ENCODE assay signal across 16 cellular contexts in genomic region chr7:75734586-75735047, GRCh38. TPM values are rescaled to one million over a fixed set of nuclear protein-coding genes. Genes with fewer than 3 reads are reported as not detected.
DNase-seq lines count a peak whose midpoint lies in the region; ATAC-seq, FAIRE-seq and TF ChIP-seq lines count a peak whose summit lies in the region.
"Had no signal": no experiment of that assay in that cellular context is flagged by ENCODE, and none has a peak within 500 bp of the region (broad histone marks: within the 10 kb centered on the region; RNA-seq: fewer than 3 reads in every experiment).

No MANE protein-coding gene starts in this region.

- peak overlapping the region; percentile 25; the same call in 1 of the 2 replicates for H3K27ac ChIP-seq in ACC112 (ENCODE audit: low read depth, low read length)
- H3K27ac ChIP-seq: BLaER1 had no signal

- ATAC-seq in HG03432 (IDR thresholded peaks at IDR 0.05; ENCODE audit: unreplicated experiment) (no peak), GM19023 (IDR thresholded peaks at IDR 0.05; ENCODE audit: unreplicated experiment) (no peak), GM18867 (IDR thresholded peaks at IDR 0.05; ENCODE audit: unreplicated experiment) (no peak)
- ATAC-seq: activated naive CD4-positive, alpha-beta T cell treated with anti-CD3 and anti-CD28 coated beads, Interleukin-2, amount 50 U/mL, for 72 hours had no signal

- H3K27me3 ChIP-seq in ACC112 (ENCODE audit: insufficient read depth, low read length): no peaks in the 10 kb centered on the region
- H3K27me3 ChIP-seq: BLaER1 had no signal

- peaks cover 21% of the 10 kb centered on the region for H3K4me1 ChIP-seq in ACC112 (ENCODE audit: control insufficient read depth, insufficient read depth, low read length, unreplicated experiment)

- no peak for TF ChIP-seq POLR2A in GM12892 (IDR thresholded peaks at IDR 0.05; ENCODE audit: low read depth, low read length)

- H2AFZ ChIP-seq in ACC112 (ENCODE audit: low read length, unreplicated experiment): no peak overlapping the region

- no peak for FAIRE-seq in GM12892 (lab: Jason Lieb, UNC)
- FAIRE-seq: kidney had no signal

- H3K36me3 ChIP-seq in ACC112 (ENCODE audit: insufficient read depth, low read length): no peaks in the 10 kb centered on the region

- H3K79me2 ChIP-seq in ACC112 (ENCODE audit: control insufficient read depth, insufficient read depth, low read length, unreplicated experiment): peaks cover 4% of the 10 kb centered on the region

- DNase-seq in HCEC 1CT (peak; percentile 73), amniotic epithelial cell (ENCODE audit: low read depth) (peak; percentile 93), iris pigment epithelial cell (ENCODE audit: low read depth) (peak; percentile 95), GM12892 (ENCODE audit: insufficient read length) (no peak)
- DNase-seq: activated B cell treated with CpG ODN at 0.5 μM for 24 hours; activated CD8-positive, alpha-beta memory T cell treated with anti-CD3 and anti-CD28 coated beads, Interleukin-2, amount 50 U/mL, for 48 hours; foreskin melanocyte; GDM1; kidney; naive B cell had no signal

- H3K4me3 ChIP-seq in ACC112 (ENCODE audit: low read depth, low read length): no peak overlapping the region
- H3K4me3 ChIP-seq: BLaER1 had no signal

RNA-seq across cellular contexts. Expression of gene HIP1, which starts 4.1 kb away (rescaled TPM):
- 0.81 TPM for polyA plus RNA-seq in GM12892 (2012; ENCODE audit: missing spikeins)

RNA-seq across cellular contexts. Expression of gene CCL26, which starts 37.4 kb away (rescaled TPM):
- not detected for polyA plus RNA-seq in GM12892 (2012; ENCODE audit: missing spikeins)
